17 cellular contexts compared by ENCODE assay signal in the genomic region with DNA sequence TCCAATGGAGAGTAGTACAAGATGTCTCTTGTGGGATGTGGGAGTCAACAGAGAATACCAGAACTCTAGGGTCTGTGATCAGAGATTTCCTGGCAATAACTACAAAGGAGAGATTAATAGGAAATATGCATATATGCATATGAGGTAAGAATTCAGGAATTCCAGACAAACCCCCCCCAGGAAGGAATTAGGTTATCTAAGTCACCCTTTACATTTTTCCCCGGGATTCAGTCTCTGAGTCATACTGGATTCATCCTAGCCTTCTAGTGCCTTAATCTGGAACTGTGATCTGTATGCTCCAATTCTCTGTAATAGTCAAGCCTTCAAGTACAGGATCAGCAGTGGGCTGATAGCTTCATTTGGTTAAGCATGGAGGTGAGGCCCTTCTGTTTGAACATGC. TPM values are rescaled to one million over a fixed set of nuclear protein-coding genes. Genes with fewer than 3 reads are reported as not detected.
A peak's percentile ranks its signal among the peaks of the same experiment; 100 is the strongest.
DNase-seq lines count a peak whose midpoint lies in the region; ATAC-seq and TF ChIP-seq lines count a peak whose summit lies in the region.
"Had no signal": no experiment of that assay in that cellular context is flagged by ENCODE, and none has a peak within 500 bp of the region (broad histone marks: within the 10 kb centered on the region; RNA-seq: fewer than 3 reads in every experiment).

No MANE protein-coding gene starts in this region.

- H3K4me3 ChIP-seq in PC-3 (ENCODE audit: low read length) (no peak overlapping the region), choroid plexus epithelial cell (ENCODE audit: low read depth, low read length) (no peak overlapping the region), mesendoderm (ENCODE audit: low read length) (no peak overlapping the region)
- H3K4me3 ChIP-seq: right atrium auricular region had no signal

- H3K23ac ChIP-seq in mesendoderm (ENCODE audit: low read length): no peak overlapping the region

- H2AFZ ChIP-seq in PC-3 (ENCODE audit: low read length): no peak overlapping the region

- no peaks in the 10 kb centered on the region for H3K36me3 ChIP-seq in PC-3 (ENCODE audit: low read depth, low read length)
- H3K36me3 ChIP-seq in mesendoderm (ENCODE audit: control insufficient read depth, insufficient read depth, low read length): no peaks in the 10 kb centered on the region
- H3K36me3 ChIP-seq: right atrium auricular region had no signal

- no peak overlapping the region for H3K27ac Mint-ChIP-seq in stimulated activated naive CD8-positive, alpha-beta T cell treated with anti-CD3 and anti-CD28 coated beads, Interleukin-15, amount 100 ng/mL, for 72 hours
- H3K27ac Mint-ChIP-seq: activated CD4-positive, alpha-beta T cell treated with anti-CD3 and anti-CD28 coated beads for 36 hours; activated T-cell treated with anti-CD3 and anti-CD28 coated beads, Interleukin-2, amount 50 U/mL, for 24 hours; stimulated activated effector memory CD8-positive, alpha-beta T cell treated with anti-CD3 and anti-CD28 coated beads, Interleukin-12 subunit alpha, Interleukin-12 subunit beta, amount 100 ng/mL, for 72 hours; T-helper 1 cell treated with Interleukin-12 subunit alpha and Interleukin-12 subunit beta and Interleukin-4 antibody, amounts not matched to agents 30 μg/mL and 1 μg/mL, for 36 hours had no signal

- intact Hi-C loops in PC-3 (cut with micrococcal nuclease): no loop called here

- peak; percentile 58 for DNase-seq in Daoy (ENCODE audit: low read depth)
- peak; percentile 73 for DNase-seq in PC-3
- DNase-seq in choroid plexus epithelial cell (ENCODE audit: low read depth): peak; percentile 13
- DNase-seq in mesendoderm: peak; percentile 70
- no peak for DNase-seq in inferior parietal cortex (ENCODE audit: extremely low spot score)
- DNase-seq in DMS 273 (lab: John Stamatoyannopoulos, UW; ENCODE audit: unreplicated experiment): no peak
- DNase-seq in stimulated activated naive CD8-positive, alpha-beta T cell treated with anti-CD3 and anti-CD28 coated beads, Interleukin-15, amount 100 ng/mL, for 72 hours: no peak
- DNase-seq: activated CD4-positive, alpha-beta T cell treated with anti-CD3 and anti-CD28 coated beads for 36 hours; activated T-cell treated with anti-CD3 and anti-CD28 coated beads, Interleukin-2, amount 50 U/mL, for 24 hours; MV-4-11; naive thymus-derived CD8-positive, alpha-beta T cell; stimulated activated CD4-positive, alpha-beta T cell treated with anti-CD3 and anti-CD28 coated beads, Interleukin-4, amount 100 ng/mL, for 24 hours had no signal

- no peak overlapping the region for H3K27ac ChIP-seq in PC-3 (ENCODE audit: low read length)
- H3K27ac ChIP-seq in mesendoderm (ENCODE audit: low read depth, low read length): peak overlapping the region; percentile 7
- H3K27ac ChIP-seq: C4-2B, right atrium auricular region had no signal

- CTCF ChIA-PET in PC-3 (lab: Charles Lee): interaction anchor here (0.6 kb wide), 1 partner anchor 47 kb away, joined by 3 read pairs; no protein-coding TSS in a partner anchor

- H3K9ac ChIP-seq in PC-3 (ENCODE audit: low read length) (no peak overlapping the region), mesendoderm (ENCODE audit: low read length) (no peak overlapping the region)

- peaks cover 9% of the 10 kb centered on the region for H3K4me1 Mint-ChIP-seq in stimulated activated naive CD8-positive, alpha-beta T cell treated with anti-CD3 and anti-CD28 coated beads, Interleukin-15, amount 100 ng/mL, for 72 hours
- H3K4me1 Mint-ChIP-seq: stimulated activated effector memory CD8-positive, alpha-beta T cell treated with anti-CD3 and anti-CD28 coated beads, Interleukin-12 subunit alpha, Interleukin-12 subunit beta, amount 100 ng/mL, for 72 hours had no signal

- H3K27me3 Mint-ChIP-seq in stimulated activated naive CD8-positive, alpha-beta T cell treated with anti-CD3 and anti-CD28 coated beads, Interleukin-15, amount 100 ng/mL, for 72 hours: no peaks in the 10 kb centered on the region
- H3K27me3 Mint-ChIP-seq: activated CD4-positive, alpha-beta T cell treated with anti-CD3 and anti-CD28 coated beads for 36 hours; activated T-cell treated with anti-CD3 and anti-CD28 coated beads, Interleukin-2, amount 50 U/mL, for 24 hours had no signal

- H3F3A ChIP-seq in PC-3 (ENCODE audit: low read length, unreplicated experiment): no peaks in the 10 kb centered on the region

- H4K5ac ChIP-seq in mesendoderm (ENCODE audit: low read length): no peak overlapping the region

- no peak overlapping the region for H2BK120ac ChIP-seq in mesendoderm (ENCODE audit: low read depth, low read length)

- H3K9me3 Mint-ChIP-seq in stimulated activated naive CD8-positive, alpha-beta T cell treated with anti-CD3 and anti-CD28 coated beads, Interleukin-15, amount 100 ng/mL, for 72 hours: no peaks in the 10 kb centered on the region
- H3K9me3 Mint-ChIP-seq: activated T-cell treated with anti-CD3 and anti-CD28 coated beads, Interleukin-2, amount 50 U/mL, for 24 hours; naive thymus-derived CD8-positive, alpha-beta T cell; stimulated activated effector memory CD8-positive, alpha-beta T cell treated with anti-CD3 and anti-CD28 coated beads, Interleukin-12 subunit alpha, Interleukin-12 subunit beta, amount 100 ng/mL, for 72 hours; T-helper 1 cell treated with Interleukin-12 subunit alpha and Interleukin-12 subunit beta and Interleukin-4 antibody, amounts not matched to agents 30 μg/mL and 1 μg/mL, for 36 hours had no signal

- no TSS peak for BruUV-seq in PC-3 (replicated peaks; lab: Mats Ljungman, UMichigan)

- no peak overlapping the region for H3K4ac ChIP-seq in mesendoderm (ENCODE audit: low read depth, low read length)

- no peak overlapping the region for H2AK5ac ChIP-seq in mesendoderm (ENCODE audit: low read length)

- no peaks in the 10 kb centered on the region for H3K9me2 ChIP-seq in PC-3 (replicated peaks; ENCODE audit: low read length)

- POLR2A ChIA-PET in PC-3 (lab: Charles Lee; ENCODE audit: unreplicated experiment): no interaction called here

- H4K20me1 ChIP-seq in PC-3 (ENCODE audit: low read length): no peaks in the 10 kb centered on the region

- H3K4me3 Mint-ChIP-seq in stimulated activated naive CD8-positive, alpha-beta T cell treated with anti-CD3 and anti-CD28 coated beads, Interleukin-15, amount 100 ng/mL, for 72 hours: no peak overlapping the region
- H3K4me3 Mint-ChIP-seq: activated CD4-positive, alpha-beta T cell treated with anti-CD3 and anti-CD28 coated beads for 36 hours; activated T-cell treated with anti-CD3 and anti-CD28 coated beads, Interleukin-2, amount 50 U/mL, for 24 hours; stimulated activated effector memory CD8-positive, alpha-beta T cell treated with anti-CD3 and anti-CD28 coated beads, Interleukin-12 subunit alpha, Interleukin-12 subunit beta, amount 100 ng/mL, for 72 hours; T-helper 1 cell treated with Interleukin-12 subunit alpha and Interleukin-12 subunit beta and Interleukin-4 antibody, amounts not matched to agents 30 μg/mL and 1 μg/mL, for 36 hours had no signal

- WGBS in mesendoderm (ENCODE audit: extremely low coverage, insufficient coverage, low lambda C conversion rate): no CpG with 5 or more reads among the region's 1 CpG

- H2BK5ac ChIP-seq in mesendoderm (ENCODE audit: low read length): no peak overlapping the region

- TF ChIP-seq CTCF in PC-3 (conservative IDR thresholded peaks at IDR 0.05; ENCODE audit: low read depth, low read length) (no peak), choroid plexus epithelial cell (conservative IDR thresholded peaks at IDR 0.05; ENCODE audit: low read depth, low read length) (no peak)

- H3K18ac ChIP-seq in mesendoderm (ENCODE audit: low read length): no peak overlapping the region

- no peaks in the 10 kb centered on the region for H3K79me1 ChIP-seq in mesendoderm (ENCODE audit: low read length)

- H3K4me1 ChIP-seq in PC-3 (ENCODE audit: insufficient read depth, low read length) (peaks cover 28% of the 10 kb centered on the region), mesendoderm (ENCODE audit: control insufficient read depth, low read depth, low read length) (no peaks in the 10 kb centered on the region)
- H3K4me1 ChIP-seq: right atrium auricular region had no signal

- H3K4me2 ChIP-seq in PC-3 (ENCODE audit: low read length) (peak overlapping the region; percentile 39), mesendoderm (ENCODE audit: low read length) (no peak overlapping the region)

- no peak overlapping the region for H2BK15ac ChIP-seq in mesendoderm (replicated peaks; ENCODE audit: low read depth)

- ATAC-seq in PC-3: peak; percentile 70
- no peak for ATAC-seq in stimulated activated naive CD8-positive, alpha-beta T cell treated with anti-CD3 and anti-CD28 coated beads, Interleukin-15, amount 100 ng/mL, for 72 hours
- ATAC-seq in GM19463 (IDR thresholded peaks at IDR 0.05; ENCODE audit: unreplicated experiment): no peak
- ATAC-seq: activated CD4-positive, alpha-beta T cell treated with anti-CD3 and anti-CD28 coated beads for 36 hours; naive thymus-derived CD8-positive, alpha-beta T cell; stimulated activated effector memory CD8-positive, alpha-beta T cell treated with anti-CD3 and anti-CD28 coated beads, Interleukin-12 subunit alpha, Interleukin-12 subunit beta, amount 100 ng/mL, for 72 hours had no signal

- H3K27me3 ChIP-seq in PC-3 (ENCODE audit: low read length): no peaks in the 10 kb centered on the region
- no peaks in the 10 kb centered on the region for H3K27me3 ChIP-seq in mesendoderm (ENCODE audit: insufficient read depth, low read length, poor library complexity)
- H3K27me3 ChIP-seq: right atrium auricular region had no signal

- no peak overlapping the region for H4K8ac ChIP-seq in mesendoderm (ENCODE audit: low read depth, low read length)

- no peaks in the 10 kb centered on the region for H3K9me3 ChIP-seq in PC-3 (ENCODE audit: low read length)
- H3K9me3 ChIP-seq: right atrium auricular region had no signal

- H3K56ac ChIP-seq in mesendoderm (ENCODE audit: low read length): peak overlapping the region; percentile 29

- no peaks in the 10 kb centered on the region for H3K79me2 ChIP-seq in PC-3 (ENCODE audit: low read length)
- H3K79me2 ChIP-seq in mesendoderm (ENCODE audit: control insufficient read depth, insufficient read depth, low read length): no peaks in the 10 kb centered on the region

RNA-seq across cellular contexts. Expression of gene GTF2E1, which starts 49.4 kb away (rescaled TPM):
- 22.2 and 23.4 TPM in 2 replicates for total RNA-seq in Daoy (2014; rRNA removed; shearing (Covaris generic))
- 10.7 and 15.2 TPM in 2 replicates for total RNA-seq in PC-3 (2014; rRNA removed)
- polyA plus RNA-seq in mesendoderm (2013, experiment 1 of 2): 52.6 TPM
- 50.0 TPM for polyA plus RNA-seq in mesendoderm (2013, experiment 2 of 2)

RNA-seq across cellular contexts. Expression of gene RABL3, which starts 49.6 kb away (rescaled TPM):
- 26.5 and 33.8 TPM in 2 replicates for total RNA-seq in Daoy (2014; rRNA removed; shearing (Covaris generic))
- total RNA-seq in PC-3 (2014; rRNA removed): 21.3 and 24.3 TPM in 2 replicates
- 13.0 TPM for polyA plus RNA-seq in mesendoderm (2013, experiment 1 of 2)
- polyA plus RNA-seq in mesendoderm (2013, experiment 2 of 2): 13.8 TPM

Comparison
In these comparisons a context has a peak if more than half of its experiments do, and no peak if none do; other contexts are left out.
1. DNase-seq: peak in Daoy (single experiment), PC-3 (single experiment), choroid plexus epithelial cell (single experiment) and mesendoderm (single experiment); none in inferior parietal cortex (single experiment), DMS 273 (single experiment) and stimulated activated naive CD8-positive, alpha-beta T cell treated with anti-CD3 and anti-CD28 coated beads, Interleukin-15, amount 100 ng/mL, for 72 hours (0 of 2).